8 cellular contexts compared by ENCODE assay signal in the genomic region with DNA sequence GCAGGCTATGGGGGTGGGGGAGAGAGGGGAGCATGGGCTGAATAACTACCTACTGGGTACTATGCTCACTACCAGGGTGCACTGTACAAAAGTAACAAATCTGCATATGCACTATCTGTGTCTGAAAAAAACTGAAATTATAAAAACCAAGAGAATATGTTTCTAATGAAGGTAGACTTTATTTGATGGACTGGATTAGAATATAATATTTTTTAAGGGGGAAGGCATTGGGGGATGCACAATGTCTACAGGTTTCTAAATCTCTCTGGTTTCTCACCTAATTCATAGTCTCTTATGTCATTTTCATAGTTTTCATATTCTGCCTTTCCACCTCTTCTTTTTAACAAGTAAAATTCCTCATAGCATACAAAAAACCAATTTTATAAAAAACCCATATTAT.
DNase-seq lines count a peak whose midpoint lies in the region; TF ChIP-seq lines count a peak whose summit lies in the region.
"Not testable (repeated sequence)": the region's sequence is repeated elsewhere in the genome, so short reads cannot be mapped to it uniquely, and the experiment has no call there.

No MANE protein-coding gene starts in this region.

- peak overlapping the region; percentile 47; the same call in 1 of the 2 replicates for H3K4me2 ChIP-seq in BLaER1
- peak overlapping the region; percentile 64 for H3K4me2 ChIP-seq in hepatocyte

- H3K27ac ChIP-seq in BLaER1 (peak overlapping the region; percentile 72), HL-60 (replicated peaks) (peak overlapping the region; percentile 80), SK-N-MC (peak overlapping the region; percentile 93), hepatocyte (peak overlapping the region; percentile 92), stomach (peak overlapping the region in 3 of 5 donors; percentile 88 to 93 (median 93))
- not testable (repeated sequence) for H3K27ac ChIP-seq in coronary artery

- H3K9ac ChIP-seq in BLaER1 (peak overlapping the region; percentile 60; the same call in 1 of the 2 replicates), SK-N-MC (ENCODE audit: insufficient read length) (peak overlapping the region; percentile 65)

- intact Hi-C loops in activated T-helper 2 cell treated with anti-CD3 and anti-CD28 coated beads, Interferon-gamma antibody, Interleukin-2, Interleukin-4, amounts not matched to agents 10 μg/mL and 5 μg/mL and 100 μg/mL, durations not matched to agents 14 hours and 24 hours and 36 hours (cut with micrococcal nuclease); stomach (cut with DNase I; ENCODE audit: low total_unique reads): not testable (repeated sequence)

- not testable (repeated sequence) for TF ChIP-seq POLR2A in stomach (IDR thresholded peaks at IDR 0.05)

- H3K36me3 ChIP-seq in BLaER1; SK-N-MC (ENCODE audit: insufficient read depth, low read length); hepatocyte (replicated peaks; ENCODE audit: insufficient read depth, low read depth); stomach: not testable (repeated sequence)

- peaks cover 12% of the 10 kb centered on the region for H3K4me1 Mint-ChIP-seq in activated T-helper 2 cell treated with anti-CD3 and anti-CD28 coated beads, Interferon-gamma antibody, Interleukin-2, Interleukin-4, amounts not matched to agents 10 μg/mL and 5 μg/mL and 100 μg/mL, durations not matched to agents 14 hours and 24 hours and 36 hours (ENCODE audit: low read depth)
- not testable (repeated sequence) for H3K4me1 Mint-ChIP-seq in nephron

- not testable (repeated sequence) for H3K36me3 Mint-ChIP-seq in activated T-helper 2 cell treated with anti-CD3 and anti-CD28 coated beads, Interferon-gamma antibody, Interleukin-2, Interleukin-4, amounts not matched to agents 10 μg/mL and 5 μg/mL and 100 μg/mL, durations not matched to agents 14 hours and 24 hours and 36 hours (ENCODE audit: low read depth); nephron (ENCODE audit: low read depth)

- not testable (repeated sequence) for H3K4me1 ChIP-seq in BLaER1; hepatocyte (ENCODE audit: insufficient read depth)
- H3K4me1 ChIP-seq in stomach = peaks cover 0 to 14% (median 0%) of the 10 kb centered on the region in 4 donors

- H3K9me2 ChIP-seq in hepatocyte (replicated peaks; ENCODE audit: insufficient read depth) = not testable (repeated sequence)

- peak overlapping the region; percentile 85 for H3K4me3 Mint-ChIP-seq in activated T-helper 2 cell treated with anti-CD3 and anti-CD28 coated beads, Interferon-gamma antibody, Interleukin-2, Interleukin-4, amounts not matched to agents 10 μg/mL and 5 μg/mL and 100 μg/mL, durations not matched to agents 14 hours and 24 hours and 36 hours (ENCODE audit: low read depth)
- H3K4me3 Mint-ChIP-seq in nephron = peak overlapping the region; percentile 86 to 94 (median 90)

- not testable (repeated sequence) for H3K9me3 Mint-ChIP-seq in activated T-helper 2 cell treated with anti-CD3 and anti-CD28 coated beads, Interferon-gamma antibody, Interleukin-2, Interleukin-4, amounts not matched to agents 10 μg/mL and 5 μg/mL and 100 μg/mL, durations not matched to agents 14 hours and 24 hours and 36 hours; nephron

- TF ChIP-seq CTCF in HL-60 (IDR thresholded peaks at IDR 0.05; ENCODE audit: insufficient read depth, low read length); coronary artery (IDR thresholded peaks at IDR 0.05); hepatocyte (IDR thresholded peaks at IDR 0.05; ENCODE audit: poor library complexity); nephron (IDR thresholded peaks at IDR 0.05; ENCODE audit: unreplicated experiment in 3 of 3); stomach (IDR thresholded peaks at IDR 0.05): not testable (repeated sequence)

- H3K27me3 ChIP-seq in BLaER1; HL-60 (ENCODE audit: insufficient read depth, poor library complexity, severe bottlenecking); hepatocyte; stomach: not testable (repeated sequence)

- H3K9me3 ChIP-seq in BLaER1; SK-N-MC (ENCODE audit: low read depth, low read length); hepatocyte (ENCODE audit: low read depth); stomach: not testable (repeated sequence)

- H3K4me3 ChIP-seq in BLaER1 = peak overlapping the region; percentile 60
- H3K4me3 ChIP-seq in HL-60 (replicated peaks; ENCODE audit: insufficient read depth, low read length) = peak overlapping the region; percentile 29
- peak overlapping the region; percentile 61 for H3K4me3 ChIP-seq in SK-N-MC
- H3K4me3 ChIP-seq in coronary artery = peak overlapping the region; percentile 83
- peak overlapping the region; percentile 6 for H3K4me3 ChIP-seq in hepatocyte
- H3K4me3 ChIP-seq in stomach = peak overlapping the region in 3 of 4 donors; percentile 50 to 60 (median 53)

- H3K27me3 Mint-ChIP-seq in activated T-helper 2 cell treated with anti-CD3 and anti-CD28 coated beads, Interferon-gamma antibody, Interleukin-2, Interleukin-4, amounts not matched to agents 10 μg/mL and 5 μg/mL and 100 μg/mL, durations not matched to agents 14 hours and 24 hours and 36 hours (ENCODE audit: low read depth); nephron (ENCODE audit: low read depth): not testable (repeated sequence)

- peak overlapping the region; percentile 35 for H2AFZ ChIP-seq in hepatocyte

- TF ChIP-seq EP300 in stomach (IDR thresholded peaks at IDR 0.05) = not testable (repeated sequence)

- H4K20me1 ChIP-seq in BLaER1; hepatocyte (ENCODE audit: insufficient read depth, poor library complexity, severe bottlenecking): not testable (repeated sequence)

- H3K79me2 ChIP-seq in hepatocyte = peaks cover 19% of the 10 kb centered on the region

- peak overlapping the region; percentile 86 for H3K27ac Mint-ChIP-seq in activated T-helper 2 cell treated with anti-CD3 and anti-CD28 coated beads, Interferon-gamma antibody, Interleukin-2, Interleukin-4, amounts not matched to agents 10 μg/mL and 5 μg/mL and 100 μg/mL, durations not matched to agents 14 hours and 24 hours and 36 hours
- peak overlapping the region; percentile 90 to 98 (median 97) for H3K27ac Mint-ChIP-seq in nephron

- not testable (repeated sequence) for DNase-seq in HL-60 (ENCODE audit: low read depth in 1 of 2, low spot score in 1 of 2); SK-N-MC (ENCODE audit: low read depth, low spot score); activated T-helper 2 cell treated with anti-CD3 and anti-CD28 coated beads, Interferon-gamma antibody, Interleukin-2, Interleukin-4, amounts not matched to agents 10 μg/mL and 5 μg/mL and 100 μg/mL, durations not matched to agents 14 hours and 24 hours and 36 hours (ENCODE audit: low spot score); coronary artery (ENCODE audit: low spot score); hepatocyte (ENCODE audit: low spot score); stomach

Comparison
In these comparisons a context has a peak if more than half of its experiments do, and no peak if none do; other contexts are left out.
1. H3K4me3 ChIP-seq: peak in every context shown above with its lines; median percentile 83 in coronary artery; 61 in SK-N-MC; 60 in BLaER1; 53 in stomach; 29 in HL-60; 6 in hepatocyte.